8 cellular contexts compared by ENCODE assay signal in genomic region chr1:218284917-218285635, GRCh38. TPM values are rescaled to one million over a fixed set of nuclear protein-coding genes. Genes with fewer than 3 reads are reported as not detected.
DNase-seq lines count a peak whose midpoint lies in the region; ATAC-seq, FAIRE-seq and TF ChIP-seq lines count a peak whose summit lies in the region.

A gene with protein sequence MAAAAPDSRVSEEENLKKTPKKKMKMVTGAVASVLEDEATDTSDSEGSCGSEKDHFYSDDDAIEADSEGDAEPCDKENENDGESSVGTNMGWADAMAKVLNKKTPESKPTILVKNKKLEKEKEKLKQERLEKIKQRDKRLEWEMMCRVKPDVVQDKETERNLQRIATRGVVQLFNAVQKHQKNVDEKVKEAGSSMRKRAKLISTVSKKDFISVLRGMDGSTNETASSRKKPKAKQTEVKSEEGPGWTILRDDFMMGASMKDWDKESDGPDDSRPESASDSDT (plus strand): TSS chr1:218285293. CDS start chr1:218285317, 24 bp downstream.

- intact Hi-C loops in activated T-helper 2 cell treated with anti-CD3 and anti-CD28 coated beads, Interferon-gamma antibody, Interleukin-2, Interleukin-4, amounts not matched to agents 10 μg/mL and 5 μg/mL and 100 μg/mL, durations not matched to agents 14 hours and 24 hours and 36 hours (cut with micrococcal nuclease) = loop anchor here (1.0 to 5.0 kb wide), 2 partner anchors 42 to 92 kb away; no protein-coding TSS in a partner anchor

- FAIRE-seq in H54 (lab: Jason Lieb, UNC) = no peak

- peaks cover 3% of the 10 kb centered on the region for H3K27me3 Mint-ChIP-seq in activated T-helper 2 cell treated with anti-CD3 and anti-CD28 coated beads, Interferon-gamma antibody, Interleukin-2, Interleukin-4, amounts not matched to agents 10 μg/mL and 5 μg/mL and 100 μg/mL, durations not matched to agents 14 hours and 24 hours and 36 hours (ENCODE audit: low read depth)
- H3K27me3 Mint-ChIP-seq in nephron (ENCODE audit: low read depth) = peaks cover 3% of the 10 kb centered on the region

- H3K36me3 Mint-ChIP-seq in activated T-helper 2 cell treated with anti-CD3 and anti-CD28 coated beads, Interferon-gamma antibody, Interleukin-2, Interleukin-4, amounts not matched to agents 10 μg/mL and 5 μg/mL and 100 μg/mL, durations not matched to agents 14 hours and 24 hours and 36 hours (ENCODE audit: low read depth) = peaks cover 3% of the 10 kb centered on the region
- H3K36me3 Mint-ChIP-seq in nephron (ENCODE audit: low read depth) = no peaks in the 10 kb centered on the region

- ATAC-seq in stimulated activated naive CD8-positive, alpha-beta T cell treated with anti-CD3 and anti-CD28 coated beads, Interleukin-15, Interleukin-2, amounts not matched to agents 100 U/mL and 50 U/mL, for 24 hours = peak; percentile 99

- peaks cover 18% of the 10 kb centered on the region for H3K4me1 Mint-ChIP-seq in activated T-helper 2 cell treated with anti-CD3 and anti-CD28 coated beads, Interferon-gamma antibody, Interleukin-2, Interleukin-4, amounts not matched to agents 10 μg/mL and 5 μg/mL and 100 μg/mL, durations not matched to agents 14 hours and 24 hours and 36 hours (ENCODE audit: low read depth)
- peaks cover 36% of the 10 kb centered on the region for H3K4me1 Mint-ChIP-seq in nephron

- peak within 1 kb of the TSS; percentile 94 for H3K27ac Mint-ChIP-seq in activated T-helper 2 cell treated with anti-CD3 and anti-CD28 coated beads, Interferon-gamma antibody, Interleukin-2, Interleukin-4, amounts not matched to agents 10 μg/mL and 5 μg/mL and 100 μg/mL, durations not matched to agents 14 hours and 24 hours and 36 hours
- peak within 1 kb of the TSS; percentile 78 to 98 (median 97) for H3K27ac Mint-ChIP-seq in nephron

- H3K4me3 Mint-ChIP-seq in activated T-helper 2 cell treated with anti-CD3 and anti-CD28 coated beads, Interferon-gamma antibody, Interleukin-2, Interleukin-4, amounts not matched to agents 10 μg/mL and 5 μg/mL and 100 μg/mL, durations not matched to agents 14 hours and 24 hours and 36 hours (ENCODE audit: low read depth) = peak within 1 kb of the TSS; percentile 98
- peak within 1 kb of the TSS; percentile 97 to 98 (median 98) for H3K4me3 Mint-ChIP-seq in nephron

- DNase-seq in ELR (ENCODE audit: low read depth) = peak; percentile 95
- DNase-seq in H54 (ENCODE audit: insufficient read length, low spot score) = peak; percentile 47
- DNase-seq in LoVo (ENCODE audit: low spot score) = peak; percentile 85
- peak; percentile 81 for DNase-seq in activated T-helper 2 cell treated with anti-CD3 and anti-CD28 coated beads, Interferon-gamma antibody, Interleukin-2, Interleukin-4, amounts not matched to agents 10 μg/mL and 5 μg/mL and 100 μg/mL, durations not matched to agents 14 hours and 24 hours and 36 hours (ENCODE audit: low spot score)
- peak; percentile 93 for DNase-seq in fibroblast of pulmonary artery (ENCODE audit: low read depth)
- DNase-seq in stimulated activated naive CD8-positive, alpha-beta T cell treated with anti-CD3 and anti-CD28 coated beads, Interleukin-15, Interleukin-2, amounts not matched to agents 100 U/mL and 50 U/mL, for 24 hours = peak; percentile 88

- TF ChIP-seq POLR2A in H54 (IDR thresholded peaks at IDR 0.05; ENCODE audit: low read depth, low read length) = peak; percentile 62; the same call in 1 of the 2 replicates
- peak; percentile 84 for TF ChIP-seq POLR2A in Raji (IDR thresholded peaks at IDR 0.05; ENCODE audit: insufficient read depth, low read depth, low read length)

- peaks cover 4% of the 10 kb centered on the region for H3K9me3 Mint-ChIP-seq in activated T-helper 2 cell treated with anti-CD3 and anti-CD28 coated beads, Interferon-gamma antibody, Interleukin-2, Interleukin-4, amounts not matched to agents 10 μg/mL and 5 μg/mL and 100 μg/mL, durations not matched to agents 14 hours and 24 hours and 36 hours
- peaks cover 5% of the 10 kb centered on the region for H3K9me3 Mint-ChIP-seq in nephron

- TF ChIP-seq CTCF in fibroblast of pulmonary artery (IDR thresholded peaks at IDR 0.05; ENCODE audit: low read length, missing control alignments) (no peak), nephron (IDR thresholded peaks at IDR 0.05; ENCODE audit: unreplicated experiment in 3 of 3) (no peak)

- peak within 1 kb of the TSS; percentile 82 for H3K4me3 ChIP-seq in fibroblast of pulmonary artery (replicated peaks; ENCODE audit: low read depth, low read length)

RNA-seq across cellular contexts. Expression of the gene that starts here (rescaled TPM):
- total RNA-seq in activated T-helper 2 cell treated with anti-CD3 and anti-CD28 coated beads, Interferon-gamma antibody, Interleukin-2, Interleukin-4, amounts not matched to agents 10 μg/mL and 5 μg/mL and 100 μg/mL, durations not matched to agents 14 hours and 24 hours and 36 hours = 32.9 and 34.6 TPM in 2 replicates

Comparison
In these comparisons a context has a peak if more than half of its experiments do, and no peak if none do; other contexts are left out.
1. Peak in every context shown above with its lines: DNase-seq, ATAC-seq and H3K4me3 ChIP-seq.